In the genomic region with DNA sequence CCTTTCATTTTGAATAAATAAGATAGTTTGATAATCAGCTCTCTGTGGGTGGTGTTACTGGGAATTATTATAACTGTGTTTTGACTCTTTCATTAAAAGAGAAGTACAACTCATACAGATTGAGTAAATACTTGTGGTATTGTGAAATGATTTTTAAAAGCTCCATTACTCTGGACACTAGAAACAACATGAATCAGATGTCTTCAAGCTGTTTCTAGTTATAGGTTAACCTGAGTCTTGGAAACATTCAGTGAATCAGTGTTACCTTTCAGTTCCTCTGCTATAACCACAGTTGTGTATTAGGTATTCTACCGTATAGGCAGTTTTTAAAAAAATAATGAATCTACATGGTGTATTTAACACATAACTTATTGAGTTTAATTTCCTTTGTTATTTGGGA, we compare ENCODE assay signal across 1 cellular context.
TF ChIP-seq lines count a peak whose summit lies in the region.

No MANE protein-coding gene starts in this region.

TF ChIP-seq in GM12878, 131 proteins besides CTCF, POLR2A, EP300 and RAD21 (continued from another document):
- TF ChIP-seq ZBTB11 (CRISPR knock-in tag; IDR thresholded peaks at IDR 0.05) (no peak), PML (IDR thresholded peaks at IDR 0.05; ENCODE audit: low read length) (no peak), USF2 (IDR thresholded peaks at IDR 0.05; ENCODE audit: borderline replicate concordance, low read depth, low read length) (no peak), NFIC (IDR thresholded peaks at IDR 0.05; ENCODE audit: low read depth, low read length) (no peak), HDAC6 (IDR thresholded peaks at IDR 0.05; ENCODE audit: unreplicated experiment) (no peak), ZNF384 (IDR thresholded peaks at IDR 0.05; ENCODE audit: borderline replicate concordance, low read depth, low read length) (peak; percentile 58; the same call in 1 of the 2 replicates), MYB (IDR thresholded peaks at IDR 0.05; ENCODE audit: borderline replicate concordance, low read depth, low read length) (no peak), SMAD5 (IDR thresholded peaks at IDR 0.05; ENCODE audit: low read depth) (no peak), CBFB (IDR thresholded peaks at IDR 0.05; ENCODE audit: low read depth) (no peak), POLR2AphosphoS2 (IDR thresholded peaks at IDR 0.05; ENCODE audit: low read depth, low read length) (no peak), CEBPB (IDR thresholded peaks at IDR 0.05; ENCODE audit: borderline replicate concordance in 1 of 2, low read depth in 2 of 2, low read length in 2 of 2) (no peak), PAX5 (IDR thresholded peaks at IDR 0.05; ENCODE audit: borderline replicate concordance, low read depth, low read length) (no peak), BHLHE40 (IDR thresholded peaks at IDR 0.05; ENCODE audit: borderline replicate concordance in 1 of 2, low read depth in 2 of 2, low read length in 1 of 2) (peak in 1 of 2 experiments; percentile 19; a peak in 1 of 4 replicates), SUPT20H (IDR thresholded peaks at IDR 0.05; ENCODE audit: borderline replicate concordance, control insufficient read depth, low read depth, low read length) (no peak), PKNOX1 (IDR thresholded peaks at IDR 0.05) (no peak), ZBTB40 (IDR thresholded peaks at IDR 0.05; ENCODE audit: borderline replicate concordance) (no peak)
